Comparison of ENCODE assay signal across 8 cellular contexts in genomic region chr17:57747221-57748017, GRCh38. TPM values are rescaled to one million over a fixed set of nuclear protein-coding genes. Genes with fewer than 3 reads are reported as not detected.
DNase-seq lines count a peak whose midpoint lies in the region; ATAC-seq and TF ChIP-seq lines count a peak whose summit lies in the region.

No MANE protein-coding gene starts in this region.

- H3K36me3 ChIP-seq in DOHH2 (ENCODE audit: control insufficient read depth, low read length) (no peaks in the 10 kb centered on the region), KOPT-K1 (ENCODE audit: insufficient read depth, low read length) (no peaks in the 10 kb centered on the region), PC-3 (ENCODE audit: low read depth, low read length) (no peaks in the 10 kb centered on the region)

- H3F3A ChIP-seq in DOHH2 (ENCODE audit: control insufficient read depth, insufficient read depth) (no peaks in the 10 kb centered on the region), PC-3 (ENCODE audit: low read length, unreplicated experiment) (no peaks in the 10 kb centered on the region)

- no peak overlapping the region for H3K9ac ChIP-seq in PC-3 (ENCODE audit: low read length)

- H3K27ac Mint-ChIP-seq in glutamatergic neuron (ENCODE audit: unreplicated experiment) = no peak overlapping the region

- H3K27me3 Mint-ChIP-seq in glutamatergic neuron (ENCODE audit: unreplicated experiment) = peaks cover 2% of the 10 kb centered on the region

- H3K9me2 ChIP-seq in DOHH2 (replicated peaks; ENCODE audit: control insufficient read depth, low read length) (no peaks in the 10 kb centered on the region), PC-3 (replicated peaks; ENCODE audit: low read length) (no peaks in the 10 kb centered on the region)

- no TSS peak for BruUV-seq in PC-3 (replicated peaks; lab: Mats Ljungman, UMichigan)

- H3K9me3 ChIP-seq in DOHH2 (ENCODE audit: control insufficient read depth, insufficient read depth, low read length) (no peaks in the 10 kb centered on the region), KOPT-K1 (ENCODE audit: insufficient read depth, low read length, poor library complexity, severe bottlenecking) (no peaks in the 10 kb centered on the region), PC-3 (ENCODE audit: low read length) (no peaks in the 10 kb centered on the region)

- H3K4me3 Mint-ChIP-seq in glutamatergic neuron (ENCODE audit: unreplicated experiment) = no peak overlapping the region

- ATAC-seq in PC-3 (peak; percentile 95), HG03139 (IDR thresholded peaks at IDR 0.05; ENCODE audit: unreplicated experiment) (no peak)

- no peaks in the 10 kb centered on the region for H4K20me1 ChIP-seq in DOHH2 (ENCODE audit: control insufficient read depth, insufficient read depth, low read depth, low read length)
- H4K20me1 ChIP-seq in PC-3 (ENCODE audit: low read length) = no peaks in the 10 kb centered on the region

- H3K27me3 ChIP-seq in DOHH2 (ENCODE audit: control insufficient read depth, low read length) (peaks cover 12% of the 10 kb centered on the region), PC-3 (ENCODE audit: low read length) (peaks cover 40% of the 10 kb centered on the region)

- H3K36me3 Mint-ChIP-seq in glutamatergic neuron (ENCODE audit: unreplicated experiment) = no peaks in the 10 kb centered on the region

- DNase-seq in PC-3 = peak; percentile 83
- DNase-seq in activated effector memory CD4-positive, alpha-beta T cell treated with anti-CD3 and anti-CD28 coated beads, Interleukin-2, amount 50 U/mL, for 16 hours = peak; percentile 68
- DNase-seq in glutamatergic neuron = peak; percentile 33
- peak; percentile 41 for DNase-seq in pulmonary artery endothelial cell (ENCODE audit: low read depth, low spot score)
- DNase-seq in ecto neural progenitor cell (ENCODE audit: low spot score) = no peak

- CTCF ChIA-PET in PC-3 (lab: Charles Lee) = interaction anchor here (0.5 to 1.0 kb wide), 16 partner anchors 18 to 807 kb away, joined by 3 to 16 read pairs (median 5); no protein-coding TSS in a partner anchor

- TF ChIP-seq CTCF in DOHH2 (IDR thresholded peaks at IDR 0.05; ENCODE audit: low read depth, low read length, poor library complexity, severe bottlenecking) = peak; percentile 88
- TF ChIP-seq CTCF in PC-3 (conservative IDR thresholded peaks at IDR 0.05; ENCODE audit: low read depth, low read length) = peak; percentile 96
- peak; percentile 78 for TF ChIP-seq CTCF in glutamatergic neuron (IDR thresholded peaks at IDR 0.05; ENCODE audit: partially characterized antibody, unreplicated experiment)

- no peak overlapping the region for H3K4me2 ChIP-seq in DOHH2 (ENCODE audit: low read length)
- no peak overlapping the region for H3K4me2 ChIP-seq in PC-3 (ENCODE audit: low read length)

- H3K4me1 Mint-ChIP-seq in glutamatergic neuron (ENCODE audit: low read depth, unreplicated experiment) = peaks cover 21% of the 10 kb centered on the region

- POLR2A ChIA-PET in PC-3 (lab: Charles Lee; ENCODE audit: unreplicated experiment) = interaction anchor here (0.6 kb wide), 1 partner anchor 252 kb away, joined by 3 read pairs; no protein-coding TSS in a partner anchor

- H3K79me2 ChIP-seq in DOHH2 (ENCODE audit: control insufficient read depth, low read length) (no peaks in the 10 kb centered on the region), PC-3 (ENCODE audit: low read length) (no peaks in the 10 kb centered on the region)

- intact Hi-C loops in PC-3 (cut with micrococcal nuclease) = loop anchor here (1.0 to 5.0 kb wide), 5 partner anchors 76 to 616 kb away; no protein-coding TSS in a partner anchor

- H3K9me3 Mint-ChIP-seq in glutamatergic neuron (ENCODE audit: unreplicated experiment) = peaks cover 3% of the 10 kb centered on the region

- H2AFZ ChIP-seq in PC-3 (ENCODE audit: low read length) = no peak overlapping the region

- H3K27ac ChIP-seq in DOHH2 (ENCODE audit: low read depth, low read length) (no peak overlapping the region), KOPT-K1 (ENCODE audit: low read depth, low read length, poor library complexity, severe bottlenecking) (peak overlapping the region; percentile 58), PC-3 (ENCODE audit: low read length) (no peak overlapping the region)

- H3K4me1 ChIP-seq in DOHH2 (ENCODE audit: control insufficient read depth, low read length) = peaks cover 30% of the 10 kb centered on the region
- no peaks in the 10 kb centered on the region for H3K4me1 ChIP-seq in PC-3 (ENCODE audit: insufficient read depth, low read length)

- H3K4me3 ChIP-seq in DOHH2 (ENCODE audit: low read length) (no peak overlapping the region), PC-3 (ENCODE audit: low read length) (no peak overlapping the region)

RNA-seq across cellular contexts. Expression of gene CCDC182, which starts 2.3 kb away (rescaled TPM):
- total RNA-seq in PC-3 (2014; rRNA removed) = not detected in 2 replicates
- total RNA-seq in glutamatergic neuron (ENCODE audit: unreplicated experiment) = not detected
- not detected in 2 replicates for total RNA-seq in pulmonary artery endothelial cell
